ENCODE assay signal across 8 cellular contexts in the genomic region with DNA sequence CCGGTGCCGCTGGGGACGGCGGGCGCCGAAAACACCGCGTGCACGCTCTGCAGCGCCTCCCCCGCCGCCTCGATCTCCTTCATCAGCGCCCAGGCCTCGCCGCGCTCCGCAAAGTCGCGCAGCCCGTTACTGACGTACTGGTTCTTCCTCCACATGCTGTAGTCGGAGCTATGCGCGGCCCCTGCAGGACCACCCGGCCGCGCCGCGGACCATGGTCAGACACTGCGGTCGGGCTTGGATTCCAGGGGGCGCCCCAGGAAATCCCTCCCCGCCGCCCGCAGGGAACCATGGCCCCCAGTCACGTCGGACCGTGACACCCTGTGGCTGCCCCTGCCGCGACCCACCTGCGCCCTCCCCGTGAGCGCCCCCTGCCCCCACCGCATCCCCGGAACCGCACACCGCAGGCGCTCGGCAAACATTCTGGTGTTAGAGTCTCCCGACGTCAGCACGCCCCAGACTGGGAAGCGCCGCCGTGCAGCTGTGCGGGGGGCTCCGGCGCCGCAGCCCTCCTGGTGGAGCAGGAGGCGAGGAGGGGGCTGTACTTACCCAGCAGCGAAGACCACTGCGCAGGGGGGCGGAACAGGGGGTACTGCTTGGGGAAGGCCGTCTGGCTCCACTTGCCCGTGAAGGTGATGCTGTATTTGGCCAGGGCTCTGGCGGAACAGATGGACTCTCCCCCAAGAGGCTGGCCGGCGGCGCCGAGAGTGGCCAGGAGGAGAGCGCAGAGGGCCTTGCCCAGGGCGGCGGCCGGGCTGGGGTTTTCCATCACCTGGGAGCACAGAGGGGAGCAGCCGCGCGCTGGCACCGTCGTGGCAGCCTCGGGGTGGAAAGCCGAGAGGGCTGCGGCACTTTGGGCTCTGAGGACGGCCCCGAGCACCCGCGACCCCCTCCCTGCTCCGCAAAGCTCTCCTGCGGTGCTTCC. TPM values are rescaled to one million over a fixed set of nuclear protein-coding genes. Genes with fewer than 3 reads are reported as not detected.
DNase-seq lines count a peak whose midpoint lies in the region; ATAC-seq, FAIRE-seq and TF ChIP-seq lines count a peak whose summit lies in the region.

No MANE protein-coding gene starts in this region.

- peaks cover 19 to 52% (median 32%) of the 10 kb centered on the region in 3 donors for H3K4me1 Mint-ChIP-seq in CD8-positive, alpha-beta memory T cell
- H3K4me1 Mint-ChIP-seq in activated CD4-positive, alpha-beta T cell treated with anti-CD3 and anti-CD28 coated beads, Interleukin-2, amount 10 ng/mL, durations not matched to agents 7 days and 5 days: peaks cover 26% of the 10 kb centered on the region
- H3K4me1 Mint-ChIP-seq in nephron progenitor cell: peaks cover 22% of the 10 kb centered on the region

- TF ChIP-seq CTCF in endothelial cell of umbilical vein (IDR thresholded peaks at IDR 0.05; ENCODE audit: extremely low read depth in 1 of 2, insufficient read depth in 1 of 2, low read depth in 1 of 2, low read length in 2 of 2) (no peak), nephron progenitor cell (IDR thresholded peaks at IDR 0.05) (no peak)

- peak overlapping the region; percentile 72 to 91 (median 77) for H3K4me3 Mint-ChIP-seq in CD8-positive, alpha-beta memory T cell
- H3K4me3 Mint-ChIP-seq in activated CD4-positive, alpha-beta T cell treated with anti-CD3 and anti-CD28 coated beads, Interleukin-2, amount 10 ng/mL, durations not matched to agents 7 days and 5 days: peak overlapping the region; percentile 44
- H3K4me3 Mint-ChIP-seq in nephron progenitor cell: peak overlapping the region; percentile 58

- no peaks in the 10 kb centered on the region for H3K9me1 ChIP-seq in endothelial cell of umbilical vein (replicated peaks; ENCODE audit: control insufficient read depth, extremely low read depth, insufficient read depth, low read length)

- no peak overlapping the region for H3K27ac ChIP-seq in CD8-positive, alpha-beta memory T cell (ENCODE audit: low read depth, low read length)
- no peak overlapping the region for H3K27ac ChIP-seq in endothelial cell of umbilical vein (ENCODE audit: insufficient read depth, low read depth, low read length)
- no peak overlapping the region for H3K27ac ChIP-seq in urinary bladder (ENCODE audit: low read depth)

- no TSS peak for BruUV-seq in endothelial cell of umbilical vein (replicated peaks; lab: Mats Ljungman, UMichigan)

- peaks cover 2 to 8% of the 10 kb centered on the region in 2 donors for H3K27me3 Mint-ChIP-seq in CD8-positive, alpha-beta memory T cell
- peaks cover 24% of the 10 kb centered on the region for H3K27me3 Mint-ChIP-seq in activated CD4-positive, alpha-beta T cell treated with anti-CD3 and anti-CD28 coated beads, Interleukin-2, amount 10 ng/mL, durations not matched to agents 7 days and 5 days
- H3K27me3 Mint-ChIP-seq in nephron progenitor cell (ENCODE audit: low read depth, poor library complexity): peaks cover 91% of the 10 kb centered on the region

- POLR2A ChIA-PET in CD8-positive, alpha-beta memory T cell (lab: Charles Lee): interaction anchor here (0.7 kb wide), 1 partner anchor 44 kb away, joined by 3 read pairs; no protein-coding TSS in a partner anchor
- POLR2A ChIA-PET in activated CD4-positive, alpha-beta T cell treated with anti-CD3 and anti-CD28 coated beads, Interleukin-2, amount 10 ng/mL, durations not matched to agents 7 days and 5 days (lab: Charles Lee): interaction anchor here (0.6 kb wide), 1 partner anchor 8 kb away, joined by 13 read pairs; no protein-coding TSS in a partner anchor
- POLR2A ChIA-PET in endothelial cell of umbilical vein (lab: Charles Lee): no interaction called here

- H3K9me3 ChIP-seq in CD8-positive, alpha-beta memory T cell (ENCODE audit: low read length): no peaks in the 10 kb centered on the region
- H3K9me3 ChIP-seq in endothelial cell of umbilical vein (replicated peaks; ENCODE audit: control insufficient read depth, insufficient read depth, low read length): no peaks in the 10 kb centered on the region

- H3K36me3 Mint-ChIP-seq in CD8-positive, alpha-beta memory T cell: peaks cover 0 to 2% (median 0%) of the 10 kb centered on the region in 3 donors
- H3K36me3 Mint-ChIP-seq in activated CD4-positive, alpha-beta T cell treated with anti-CD3 and anti-CD28 coated beads, Interleukin-2, amount 10 ng/mL, durations not matched to agents 7 days and 5 days (ENCODE audit: low read depth): no peaks in the 10 kb centered on the region
- H3K36me3 Mint-ChIP-seq in nephron progenitor cell (ENCODE audit: low read depth): no peaks in the 10 kb centered on the region

- no peak overlapping the region for H2AFZ ChIP-seq in endothelial cell of umbilical vein (ENCODE audit: low read depth, low read length)

- H3K79me2 ChIP-seq in endothelial cell of umbilical vein (ENCODE audit: control insufficient read depth, insufficient read depth, low read length): no peaks in the 10 kb centered on the region

- CTCF ChIA-PET in CD8-positive, alpha-beta memory T cell (lab: Charles Lee): interaction anchor here (0.7 to 1.9 kb wide), 3 partner anchors 13 to 77 kb away, joined by 3 to 5 read pairs (median 3); partner anchors contain the start of gene CTBP1
- CTCF ChIA-PET in activated CD4-positive, alpha-beta T cell treated with anti-CD3 and anti-CD28 coated beads, Interleukin-2, amount 10 ng/mL, durations not matched to agents 7 days and 5 days (lab: Charles Lee): no interaction called here
- CTCF ChIA-PET in endothelial cell of umbilical vein (lab: Charles Lee): interaction anchor here (0.8 to 1.2 kb wide), 2 partner anchors 15 to 20 kb away, joined by 3 to 4 read pairs; no protein-coding TSS in a partner anchor

- no peak for ATAC-seq in HG03025 (IDR thresholded peaks at IDR 0.05; ENCODE audit: low FRiP score, unreplicated experiment)

- TF ChIP-seq POLR2A in endothelial cell of umbilical vein (IDR thresholded peaks at IDR 0.05; ENCODE audit: low read depth, low read length): no peak

- no peaks in the 10 kb centered on the region for H4K20me1 ChIP-seq in endothelial cell of umbilical vein (replicated peaks; ENCODE audit: control insufficient read depth, extremely low read depth, insufficient read depth, low read length)

- intact Hi-C loops in endothelial cell of umbilical vein (cut with micrococcal nuclease): no loop called here

- no peak for FAIRE-seq in endothelial cell of umbilical vein (lab: Jason Lieb, UNC)

- DNase-seq in CD8-positive, alpha-beta memory T cell: peak; percentile 50 to 72 (median 64)
- DNase-seq in activated CD4-positive, alpha-beta T cell treated with anti-CD3 and anti-CD28 coated beads, Interleukin-2, amount 10 ng/mL, durations not matched to agents 7 days and 5 days: peak; percentile 54
- DNase-seq in endothelial cell of umbilical vein (ENCODE audit: low read depth, low spot score) (no peak), nephron progenitor cell (peak; percentile 64), NAMALWA (ENCODE audit: low spot score) (no peak), NCI-H1417 (lab: John Stamatoyannopoulos, UW) (no peak)

- peaks cover 25% of the 10 kb centered on the region for H3K4me1 ChIP-seq in CD8-positive, alpha-beta memory T cell (ENCODE audit: insufficient read depth, low read length)
- H3K4me1 ChIP-seq in endothelial cell of umbilical vein (ENCODE audit: control insufficient read depth, extremely low read depth, insufficient read depth, low read length) (peaks cover 3% of the 10 kb centered on the region), urinary bladder (ENCODE audit: insufficient read depth) (no peaks in the 10 kb centered on the region)

- peak overlapping the region in 6 of 8 donors; percentile 42 to 80 (median 74) for H3K27ac Mint-ChIP-seq in CD8-positive, alpha-beta memory T cell
- peak overlapping the region; percentile 72 for H3K27ac Mint-ChIP-seq in activated CD4-positive, alpha-beta T cell treated with anti-CD3 and anti-CD28 coated beads, Interleukin-2, amount 10 ng/mL, durations not matched to agents 7 days and 5 days
- H3K27ac Mint-ChIP-seq in nephron progenitor cell: no peak overlapping the region

- no peaks in the 10 kb centered on the region for H3K9me3 Mint-ChIP-seq in CD8-positive, alpha-beta memory T cell
- H3K9me3 Mint-ChIP-seq in activated CD4-positive, alpha-beta T cell treated with anti-CD3 and anti-CD28 coated beads, Interleukin-2, amount 10 ng/mL, durations not matched to agents 7 days and 5 days: no peaks in the 10 kb centered on the region
- no peaks in the 10 kb centered on the region for H3K9me3 Mint-ChIP-seq in nephron progenitor cell

- H3K36me3 ChIP-seq in CD8-positive, alpha-beta memory T cell (ENCODE audit: insufficient read depth, low read length): no peaks in the 10 kb centered on the region
- H3K36me3 ChIP-seq in endothelial cell of umbilical vein (ENCODE audit: control insufficient read depth in 2 of 2, extremely low read depth in 1 of 2, insufficient read depth in 2 of 2, low read length in 2 of 2) (no peaks in the 10 kb centered on the region), urinary bladder (ENCODE audit: insufficient read depth) (no peaks in the 10 kb centered on the region)

- WGBS in urinary bladder: 5% methylated on average over 89 of the region's 89 CpGs

- no peak overlapping the region for H3K9ac ChIP-seq in endothelial cell of umbilical vein (replicated peaks; ENCODE audit: extremely low read depth, insufficient read depth, low read length)

- H3K4me2 ChIP-seq in endothelial cell of umbilical vein (ENCODE audit: insufficient read depth, low read length): no peak overlapping the region

- peak overlapping the region; percentile 22 for H3K4me3 ChIP-seq in CD8-positive, alpha-beta memory T cell (ENCODE audit: low read length)
- H3K4me3 ChIP-seq in endothelial cell of umbilical vein (replicated peaks in 1 of 3; ENCODE audit: insufficient read depth in 1 of 3, low read depth in 1 of 3, low read length in 3 of 3): no peak overlapping the region
- peak overlapping the region; percentile 44 for H3K4me3 ChIP-seq in urinary bladder (ENCODE audit: low read depth, low read length)

- dilution Hi-C loops in endothelial cell of umbilical vein (cut with MboI; ENCODE audit: extremely low pct_ligation_motif_present, low sequenced_read_pairs): no loop called here

- peaks cover 12% of the 10 kb centered on the region for H3K27me3 ChIP-seq in CD8-positive, alpha-beta memory T cell (ENCODE audit: insufficient read depth, low read length, poor library complexity, severe bottlenecking)
- peaks cover 33 to 35% of the 10 kb centered on the region in 2 experiments for H3K27me3 ChIP-seq in endothelial cell of umbilical vein (ENCODE audit: control insufficient read depth in 2 of 2, insufficient read depth in 2 of 2, low read length in 2 of 2)

RNA-seq across cellular contexts. Expression of gene SPON2, which starts 0.8 kb away (rescaled TPM):
- total RNA-seq in CD8-positive, alpha-beta memory T cell: 1 to 10 TPM; 2.7 to 3.1 TPM
- 43.9 TPM for polyA plus RNA-seq in CD8-positive, alpha-beta memory T cell
- 10 to 100 TPM; 21.5 to 28.3 TPM for total RNA-seq in activated CD4-positive, alpha-beta T cell treated with anti-CD3 and anti-CD28 coated beads, Interleukin-2, amount 10 ng/mL, durations not matched to agents 7 days and 5 days
- total RNA-seq in endothelial cell of umbilical vein: not detected in 2 replicates
- polyA plus RNA-seq in endothelial cell of umbilical vein: 0.04 and 0.10 TPM in 2 replicates
- polyA plus RNA-seq in endothelial cell of umbilical vein (2011; cell fraction: cytosol; rRNA removed): not detected in 2 replicates
- not detected in 2 replicates for polyA plus RNA-seq in endothelial cell of umbilical vein (2011; cell fraction: nucleus; rRNA removed)
- not detected in 2 replicates for polyA plus RNA-seq in endothelial cell of umbilical vein (2012)
- polyA minus RNA-seq in endothelial cell of umbilical vein: 0.13 TPM in 1 of 2 replicates, not detected in the other
- polyA minus RNA-seq in endothelial cell of umbilical vein (2011; cell fraction: cytosol; rRNA and poly(A)+ RNA removed): not detected
- 0.72 and 1.2 TPM in 2 replicates for polyA minus RNA-seq in endothelial cell of umbilical vein (2011; cell fraction: nucleus; rRNA and poly(A)+ RNA removed)
- 119 TPM for total RNA-seq in urinary bladder
- polyA plus RNA-seq in urinary bladder: 123 TPM

RNA-seq across cellular contexts. Expression of gene RNF212, which starts 58.2 kb away (rescaled TPM):
- 1 to 10 TPM; 1.2 TPM for total RNA-seq in CD8-positive, alpha-beta memory T cell
- 2.0 TPM for polyA plus RNA-seq in CD8-positive, alpha-beta memory T cell
- 1 to 10 TPM; 3.2 to 3.5 TPM for total RNA-seq in activated CD4-positive, alpha-beta T cell treated with anti-CD3 and anti-CD28 coated beads, Interleukin-2, amount 10 ng/mL, durations not matched to agents 7 days and 5 days
- total RNA-seq in endothelial cell of umbilical vein (1.8 and 2.3 TPM in 2 replicates), urinary bladder (4.0 TPM)
- polyA plus RNA-seq in endothelial cell of umbilical vein (2.6 and 2.8 TPM in 2 replicates), urinary bladder (4.2 TPM)
- 1.7 and 1.8 TPM in 2 replicates for polyA plus RNA-seq in endothelial cell of umbilical vein (2011; cell fraction: cytosol; rRNA removed)
- polyA plus RNA-seq in endothelial cell of umbilical vein (2011; cell fraction: nucleus; rRNA removed): 10.4 and 10.5 TPM in 2 replicates
- polyA plus RNA-seq in endothelial cell of umbilical vein (2012): 1.4 and 2.1 TPM in 2 replicates
- polyA minus RNA-seq in endothelial cell of umbilical vein: 2.1 and 2.2 TPM in 2 replicates
- 14.8 TPM for polyA minus RNA-seq in endothelial cell of umbilical vein (2011; cell fraction: cytosol; rRNA and poly(A)+ RNA removed)
- 1.4 and 1.8 TPM in 2 replicates for polyA minus RNA-seq in endothelial cell of umbilical vein (2011; cell fraction: nucleus; rRNA and poly(A)+ RNA removed)

Comparison
In these comparisons a context has a peak if more than half of its experiments do, and no peak if none do; other contexts are left out.
1. DNase-seq: peak in CD8-positive, alpha-beta memory T cell (5 of 5), activated CD4-positive, alpha-beta T cell treated with anti-CD3 and anti-CD28 coated beads, Interleukin-2, amount 10 ng/mL, durations not matched to agents 7 days and 5 days (single experiment) and nephron progenitor cell (single experiment); none in endothelial cell of umbilical vein (single experiment), NAMALWA (single experiment) and NCI-H1417 (0 of 3).
2. H3K4me3 ChIP-seq: peak in CD8-positive, alpha-beta memory T cell (single experiment) and urinary bladder (single experiment); none in endothelial cell of umbilical vein (0 of 3).
3. RNA of gene SPON2, which starts 0.8 kb away (total RNA-seq): 119 TPM in urinary bladder (single experiment) and 21.5 to 28.3 TPM in activated CD4-positive, alpha-beta T cell treated with anti-CD3 and anti-CD28 coated beads, Interleukin-2, amount 10 ng/mL, durations not matched to agents 7 days and 5 days; 2.7 to 3.1 TPM in CD8-positive, alpha-beta memory T cell and not detected in endothelial cell of umbilical vein; every median in the first group is over 4 times any median in the second.
4. Peak in every context shown above with its lines, with median percentiles within 50 percentile points of each other: H3K4me3 Mint-ChIP-seq.